In genomic region chr14:65425885-65426284, GRCh38 we compare ENCODE assay signal across 1 cellular context.
TF ChIP-seq lines count a peak whose summit lies in the region.

No MANE protein-coding gene starts in this region.

TF ChIP-seq in GM12878, 131 proteins besides CTCF, POLR2A, EP300 and RAD21 (continued from another document):
- TF ChIP-seq CUX1 (IDR thresholded peaks at IDR 0.05; ENCODE audit: insufficient replicate concordance, low read depth, low read length) (no peak), MEF2B (IDR thresholded peaks at IDR 0.05; ENCODE audit: partially characterized antibody, poor library complexity, severe bottlenecking) (no peak), MLLT1 (IDR thresholded peaks at IDR 0.05) (0 out of 2 replicates have a peak, but pooled peaks have one; percentile 23), NFXL1 (IDR thresholded peaks at IDR 0.05; ENCODE audit: borderline replicate concordance) (no peak), SRF (IDR thresholded peaks at IDR 0.05; ENCODE audit: low read depth in 2 of 2, low read length in 2 of 2) (no peak), ATF7 (IDR thresholded peaks at IDR 0.05; ENCODE audit: low read depth) (no peak; the same call in 1 of the 2 replicates), ZNF217 (IDR thresholded peaks at IDR 0.05) (no peak), ETV6 (conservative IDR thresholded peaks at IDR 0.05 in 1 of 2, IDR thresholded peaks at IDR 0.05 in 1 of 2; ENCODE audit: borderline replicate concordance in 1 of 2, low read depth in 1 of 2) (no peak), CHD4 (IDR thresholded peaks at IDR 0.05) (no peak), LARP7 (IDR thresholded peaks at IDR 0.05) (no peak), SUZ12 (IDR thresholded peaks at IDR 0.05; ENCODE audit: unreplicated experiment) (no peak), PRDM15 (CRISPR knock-in tag; IDR thresholded peaks at IDR 0.05) (no peak), RELA (IDR thresholded peaks at IDR 0.05; ENCODE audit: borderline replicate concordance, partially characterized antibody) (peak; percentile 15), REST (IDR thresholded peaks at IDR 0.05; ENCODE audit: low read depth, low read length) (no peak), MYC (IDR thresholded peaks at IDR 0.05; ENCODE audit: insufficient read depth, insufficient read length, insufficient replicate concordance, low read length, severe bottlenecking) (no peak), HSF1 (IDR thresholded peaks at IDR 0.05; ENCODE audit: low read depth, low read length) (no peak), NFYA (IDR thresholded peaks at IDR 0.05; ENCODE audit: borderline replicate concordance, low read depth, low read length) (no peak), CREM (IDR thresholded peaks at IDR 0.05; ENCODE audit: low read depth) (no peak), ZNF274 (IDR thresholded peaks at IDR 0.05; ENCODE audit: insufficient read depth, insufficient read length) (no peak), WRNIP1 (IDR thresholded peaks at IDR 0.05; ENCODE audit: borderline replicate concordance, low read depth, low read length) (no peak), TCF3 (IDR thresholded peaks at IDR 0.05; ENCODE audit: borderline replicate concordance, insufficient read depth, low read depth, low read length) (no peak), TCF7 (IDR thresholded peaks at IDR 0.05; ENCODE audit: borderline replicate concordance) (no peak), SMAD5 (IDR thresholded peaks at IDR 0.05; ENCODE audit: low read depth) (no peak), ZNF687 (IDR thresholded peaks at IDR 0.05) (no peak), JUND (IDR thresholded peaks at IDR 0.05; ENCODE audit: low read depth, low read length) (no peak), YBX1 (IDR thresholded peaks at IDR 0.05) (no peak), EGR1 (IDR thresholded peaks at IDR 0.05; ENCODE audit: borderline replicate concordance in 1 of 2, low read depth in 2 of 2, low read length in 2 of 2) (no peak), CHD2 (IDR thresholded peaks at IDR 0.05; ENCODE audit: borderline replicate concordance, low read depth, low read length) (no peak), RFX5 (IDR thresholded peaks at IDR 0.05; ENCODE audit: low read depth, low read length) (no peak), IKZF2 (IDR thresholded peaks at IDR 0.05) (peak in 1 of 2 experiments; percentile 22; a peak in 2 of 4 replicates), ZBED1 (IDR thresholded peaks at IDR 0.05; ENCODE audit: borderline replicate concordance) (no peak), ATF2 (IDR thresholded peaks at IDR 0.05; ENCODE audit: low read length) (peak; percentile 36; the same call in 1 of the 2 replicates), CREB1 (IDR thresholded peaks at IDR 0.05; ENCODE audit: low read depth) (no peak), RB1 (IDR thresholded peaks at IDR 0.05; ENCODE audit: borderline replicate concordance) (no peak), SPI1 (IDR thresholded peaks at IDR 0.05; ENCODE audit: borderline replicate concordance, insufficient read depth, low read depth, low read length) (peak; percentile 30; the same call in 1 of the 2 replicates)
TF ChIP-seq in GM12878: peak in this region for 10.
